ENCODE assay signal across 13 cellular contexts in the genomic region with DNA sequence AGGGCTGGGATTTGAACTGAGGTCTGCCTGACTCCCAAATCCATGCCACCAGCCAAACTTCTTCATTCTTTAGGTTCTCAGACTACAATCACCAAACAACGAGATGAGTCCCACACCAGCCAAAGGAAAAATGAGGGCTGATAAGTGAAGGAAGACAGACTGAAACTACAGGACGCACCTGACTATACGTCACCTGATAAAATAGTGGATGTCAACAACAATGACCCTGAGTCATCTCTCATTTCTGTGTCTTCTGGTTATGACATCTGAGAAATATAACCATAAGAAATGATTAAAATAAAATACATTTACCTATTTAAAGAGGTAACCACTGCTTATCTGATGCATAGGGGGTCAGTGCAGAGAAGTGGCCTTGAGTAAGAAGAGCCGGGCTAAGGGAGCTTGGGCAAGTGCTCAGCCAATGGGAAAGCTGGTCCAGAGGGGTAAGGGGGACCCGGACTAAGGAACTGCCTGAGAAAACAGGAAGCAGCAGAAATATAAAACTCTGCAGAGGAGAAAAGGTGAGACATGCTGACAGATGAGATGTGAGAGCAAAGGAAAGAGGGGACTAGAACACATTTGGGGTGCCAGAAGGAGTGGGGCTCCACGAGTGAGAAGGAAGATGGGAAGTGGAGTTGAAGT. TPM values are rescaled to one million over a fixed set of nuclear protein-coding genes. Genes with fewer than 3 reads are reported as not detected.
A peak's percentile ranks its signal among the peaks of the same experiment; 100 is the strongest.
DNase-seq lines count a peak whose midpoint lies in the region; ATAC-seq and TF ChIP-seq lines count a peak whose summit lies in the region.
"Had no signal": no experiment of that assay in that cellular context is flagged by ENCODE, and none has a peak within 500 bp of the region (broad histone marks: within the 10 kb centered on the region; RNA-seq: fewer than 3 reads in every experiment).

No MANE protein-coding gene starts in this region.

- H3K4me1 Mint-ChIP-seq in stimulated activated memory B cell treated with anti-CD40 and anti-IgM and Interleukin-4, amounts not matched to agents 10 μg/mL and 1 μg/mL and 100 μg/mL, for 72 hours: peaks cover 49% of the 10 kb centered on the region

- H3K27ac Mint-ChIP-seq in stimulated activated memory B cell treated with anti-CD40 and anti-IgM and Interleukin-4, amounts not matched to agents 10 μg/mL and 1 μg/mL and 100 μg/mL, for 72 hours: peak overlapping the region; percentile 87
- H3K27ac Mint-ChIP-seq: activated CD8-positive, alpha-beta T cell treated with anti-CD3 and anti-CD28 coated beads, Interleukin-2, amount 10 ng/mL, durations not matched to agents 7 days and 5 days had no signal

- TF ChIP-seq POLR2A in Peyer's patch (IDR thresholded peaks at IDR 0.05) (no peak), gastroesophageal sphincter (IDR thresholded peaks at IDR 0.05) (no peak)

- H3K27me3 ChIP-seq in Peyer's patch: no peaks in the 10 kb centered on the region
- H3K27me3 ChIP-seq in gastroesophageal sphincter: no peaks in the 10 kb centered on the region

- peak; percentile 10 for ATAC-seq in gastroesophageal sphincter
- ATAC-seq in stimulated activated memory B cell treated with anti-CD40 and anti-IgM and Interleukin-4, amounts not matched to agents 10 μg/mL and 1 μg/mL and 100 μg/mL, for 72 hours: peak; percentile 61
- no peak for ATAC-seq in HG03039 (IDR thresholded peaks at IDR 0.05; ENCODE audit: unreplicated experiment)
- ATAC-seq: activated CD8-positive, alpha-beta T cell treated with anti-CD3 and anti-CD28 coated beads, Interleukin-2, amount 10 ng/mL, durations not matched to agents 7 days and 5 days had no signal

- peak; percentile 12 for DNase-seq in activated effector memory CD4-positive, alpha-beta T cell treated with anti-CD3 and anti-CD28 coated beads, Interleukin-2, amount 50 U/mL, for 16 hours
- no peak for DNase-seq in activated effector memory CD4-positive, alpha-beta T cell treated with Interleukin-2 at 50 U/mL for 16 hours
- DNase-seq in Peyer's patch: peak in 2 of 3 donors; percentile 26 to 40
- DNase-seq in NCI-H1092 treated with DMSO at 0.1 percent for 48 hours (lab: John Stamatoyannopoulos, UW): no peak
- DNase-seq in NCI-H526 (lab: John Stamatoyannopoulos, UW): no peak
- DNase-seq: activated CD8-positive, alpha-beta T cell treated with anti-CD3 and anti-CD28 coated beads, Interleukin-2, amount 10 ng/mL, durations not matched to agents 7 days and 5 days; NCI-H1417 treated with DMSO at 0.1 percent for 48 hours had no signal

- peaks cover 0 to 22% (median 9%) of the 10 kb centered on the region in 4 donors for H3K4me1 ChIP-seq in Peyer's patch
- H3K4me1 ChIP-seq in gastroesophageal sphincter: peaks cover 9 to 38% (median 15%) of the 10 kb centered on the region in 3 donors
- H3K4me1 ChIP-seq: HAP-1 had no signal

- H3K9me3 Mint-ChIP-seq in stimulated activated memory B cell treated with anti-CD40 and anti-IgM and Interleukin-4, amounts not matched to agents 10 μg/mL and 1 μg/mL and 100 μg/mL, for 72 hours: no peaks in the 10 kb centered on the region

- no peak overlapping the region for H3K4me3 ChIP-seq in Peyer's patch
- no peak overlapping the region for H3K4me3 ChIP-seq in gastroesophageal sphincter
- H3K4me3 ChIP-seq: HAP-1, smooth muscle cell had no signal

- H3K9me3 ChIP-seq in Peyer's patch (no peaks in the 10 kb centered on the region), gastroesophageal sphincter (no peaks in the 10 kb centered on the region)
- H3K9me3 ChIP-seq: HAP-1 had no signal

- no peak for TF ChIP-seq EP300 in gastroesophageal sphincter (IDR thresholded peaks at IDR 0.05)

- TF ChIP-seq CTCF in Peyer's patch (IDR thresholded peaks at IDR 0.05) (no peak), gastroesophageal sphincter (IDR thresholded peaks at IDR 0.05) (no peak)

- H3K27ac ChIP-seq in Peyer's patch (peak overlapping the region; percentile 6 to 66 (median 55)), gastroesophageal sphincter (no peak overlapping the region)

- 69 to 82% methylated on average over 3 to 6 of the region's 6 CpGs for WGBS in gastroesophageal sphincter (ENCODE audit: low coverage in 1 of 2), 2 donors

- H3K4me3 Mint-ChIP-seq in stimulated activated memory B cell treated with anti-CD40 and anti-IgM and Interleukin-4, amounts not matched to agents 10 μg/mL and 1 μg/mL and 100 μg/mL, for 72 hours: peak overlapping the region; percentile 67
- H3K4me3 Mint-ChIP-seq: activated CD8-positive, alpha-beta T cell treated with anti-CD3 and anti-CD28 coated beads, Interleukin-2, amount 10 ng/mL, durations not matched to agents 7 days and 5 days; brain had no signal

- H3K27me3 Mint-ChIP-seq in stimulated activated memory B cell treated with anti-CD40 and anti-IgM and Interleukin-4, amounts not matched to agents 10 μg/mL and 1 μg/mL and 100 μg/mL, for 72 hours: no peaks in the 10 kb centered on the region
- H3K27me3 Mint-ChIP-seq: brain had no signal

- H3K36me3 Mint-ChIP-seq in stimulated activated memory B cell treated with anti-CD40 and anti-IgM and Interleukin-4, amounts not matched to agents 10 μg/mL and 1 μg/mL and 100 μg/mL, for 72 hours: peaks cover 22% of the 10 kb centered on the region

- H3K36me3 ChIP-seq in Peyer's patch (no peaks in the 10 kb centered on the region), gastroesophageal sphincter (no peaks in the 10 kb centered on the region)
- H3K36me3 ChIP-seq: HAP-1 had no signal

RNA-seq across cellular contexts. Expression of a gene that starts 51.8 kb away (rescaled TPM):
- total RNA-seq in Peyer's patch (10 to 100 TPM; 16.6 to 60.2 (median 35.1) TPM), gastroesophageal sphincter (10 to 100 TPM; 17.9 to 35.9 (median 22.4) TPM)

Comparison
In these comparisons a context has a peak if more than half of its experiments do, and no peak if none do; other contexts are left out.
1. DNase-seq: peak in activated effector memory CD4-positive, alpha-beta T cell treated with anti-CD3 and anti-CD28 coated beads, Interleukin-2, amount 50 U/mL, for 16 hours (single experiment) and Peyer's patch (2 of 3); none in activated effector memory CD4-positive, alpha-beta T cell treated with Interleukin-2 at 50 U/mL for 16 hours (single experiment), NCI-H1092 treated with DMSO at 0.1 percent for 48 hours (single experiment) and NCI-H526 (0 of 2).
2. H3K27ac ChIP-seq: peak in Peyer's patch (4 of 4); none in gastroesophageal sphincter (0 of 4).